Comparison of ENCODE assay signal across 8 cellular contexts in genomic region chr19:4557971-4558941, GRCh38. TPM values are rescaled to one million over a fixed set of nuclear protein-coding genes. Genes with fewer than 3 reads are reported as not detected.
DNase-seq lines count a peak whose midpoint lies in the region; ATAC-seq and TF ChIP-seq lines count a peak whose summit lies in the region.

No MANE protein-coding gene starts in this region.

- DNase-seq in ACHN (peak; percentile 34), GM12864 (ENCODE audit: low read depth) (no peak), UCSD-AML1 (lab: John Stamatoyannopoulos, UW; ENCODE audit: unreplicated experiment) (peak; percentile 33), esophagus squamous epithelium (lab: John Stamatoyannopoulos, UW) (no peak), foreskin melanocyte (no peak), NCI-H226 (no peak)

- H3K27me3 ChIP-seq in esophagus squamous epithelium = peaks cover 0 to 7% (median 0%) of the 10 kb centered on the region in 4 donors
- H3K27me3 ChIP-seq in rectal smooth muscle tissue (ENCODE audit: control insufficient read depth, insufficient read depth, low read length) = peaks cover 3% of the 10 kb centered on the region

- ATAC-seq in GM18517 (IDR thresholded peaks at IDR 0.05; ENCODE audit: unreplicated experiment) = no peak

- H3K4me3 ChIP-seq in GM12864 (ENCODE audit: low read depth, low read length) (no peak overlapping the region), esophagus squamous epithelium (peak overlapping the region in 3 of 4 donors; percentile 18 to 60 (median 37)), rectal smooth muscle tissue (ENCODE audit: low read length) (peak overlapping the region; percentile 15)

- H3K36me3 ChIP-seq in esophagus squamous epithelium (no peaks in the 10 kb centered on the region), rectal smooth muscle tissue (ENCODE audit: control insufficient read depth, insufficient read depth, low read length) (no peaks in the 10 kb centered on the region)

- in situ Hi-C loops in ACHN (cut with HindIII; ENCODE audit: low pct_ligation_motif_present, low pct_unique_long_range_greater_than_20kb, low sequenced_read_pairs) = no loop called here

- intact Hi-C loops in esophagus squamous epithelium (cut with DNase I) = no loop called here

- H3K4me1 ChIP-seq in esophagus squamous epithelium = peaks cover 0 to 23% (median 8%) of the 10 kb centered on the region in 3 donors
- H3K4me1 ChIP-seq in rectal smooth muscle tissue (ENCODE audit: control insufficient read depth, insufficient read depth, low read length) = no peaks in the 10 kb centered on the region

- no peaks in the 10 kb centered on the region for H3K9me3 ChIP-seq in esophagus squamous epithelium

- H3K9ac ChIP-seq in rectal smooth muscle tissue (ENCODE audit: low read length) = no peak overlapping the region

- peak; percentile 97 for TF ChIP-seq CTCF in GM12864 (IDR thresholded peaks at IDR 0.05; ENCODE audit: low read depth, low read length, missing control alignments)
- TF ChIP-seq CTCF in esophagus squamous epithelium (IDR thresholded peaks at IDR 0.05) = peak; percentile 87 to 100 (median 96)

- no peak for TF ChIP-seq POLR2A in esophagus squamous epithelium (IDR thresholded peaks at IDR 0.05)

- WGBS in esophagus squamous epithelium, 2 donors = 19 to 25% methylated on average over 25 to 26 of the region's 44 CpGs

- H3K27ac ChIP-seq in esophagus squamous epithelium (peak overlapping the region in 2 of 4 donors; percentile 58 to 68), rectal smooth muscle tissue (ENCODE audit: low read depth, low read length) (no peak overlapping the region)

RNA-seq across cellular contexts. Expression of gene SEMA6B, which starts 1.2 kb away (rescaled TPM):
- total RNA-seq in esophagus squamous epithelium = 1 to 10 TPM in 2 of 4 donors, under 1 TPM in 2; 0.61 to 4.3 (median 1.8) TPM

RNA-seq across cellular contexts. Expression of gene LRG1, which starts 18.4 kb away (rescaled TPM):
- 10 to 100 TPM in 3 of 4 donors, 1 to 10 TPM in 1; 3.8 to 53.0 (median 21.1) TPM for total RNA-seq in esophagus squamous epithelium

RNA-seq across cellular contexts. Expression of gene PLIN5, which starts 23.2 kb away (rescaled TPM):
- total RNA-seq in esophagus squamous epithelium = 10 to 100 TPM in 1 of 4 donors, 1 to 10 TPM in 3; 1.9 to 12.9 (median 5.2) TPM

RNA-seq across cellular contexts. Expression of gene PLIN4, which starts 40.0 kb away (rescaled TPM):
- total RNA-seq in esophagus squamous epithelium = 1 to 10 TPM; 1.4 to 6.7 (median 2.4) TPM

Comparison
In these comparisons a context has a peak if more than half of its experiments do, and no peak if none do; other contexts are left out.
1. DNase-seq: peak in ACHN (single experiment) and UCSD-AML1 (single experiment); none in GM12864 (single experiment), esophagus squamous epithelium (single experiment), foreskin melanocyte (single experiment) and NCI-H226 (single experiment).